26 cellular contexts compared by ENCODE assay signal in genomic region chr6:628772-629171, GRCh38. TPM values are rescaled to one million over a fixed set of nuclear protein-coding genes. Genes with fewer than 3 reads are reported as not detected.
A peak's percentile ranks its signal among the peaks of the same experiment; 100 is the strongest.
DNase-seq lines count a peak whose midpoint lies in the region; ATAC-seq and TF ChIP-seq lines count a peak whose summit lies in the region.
"Had no signal": no experiment of that assay in that cellular context is flagged by ENCODE, and none has a peak within 500 bp of the region (broad histone marks: within the 10 kb centered on the region; RNA-seq: fewer than 3 reads in every experiment).

No MANE protein-coding gene starts in this region.

- no peak for TF ChIP-seq CTCF in GM13977 (IDR thresholded peaks at IDR 0.05; ENCODE audit: extremely low read depth, insufficient read depth, missing control alignments)

- no peaks in the 10 kb centered on the region for H3K9me3 Mint-ChIP-seq in activated naive CD4-positive, alpha-beta T cell treated with anti-CD3 and anti-CD28 coated beads, Interleukin-2, amount 50 U/mL, for 24 hours
- no peaks in the 10 kb centered on the region for H3K9me3 Mint-ChIP-seq in naive thymus-derived CD4-positive, alpha-beta T cell
- H3K9me3 Mint-ChIP-seq: effector memory CD8-positive, alpha-beta T cell; GM23338 had no signal

- POLR2A ChIA-PET in naive thymus-derived CD4-positive, alpha-beta T cell (lab: Charles Lee) = no interaction called here

- H3K27ac Mint-ChIP-seq in activated naive CD4-positive, alpha-beta T cell treated with anti-CD3 and anti-CD28 coated beads, Interleukin-2, amount 50 U/mL, for 24 hours = peak overlapping the region; percentile 57
- H3K27ac Mint-ChIP-seq in T-helper 17 cell = peak overlapping the region; percentile 43
- H3K27ac Mint-ChIP-seq in naive thymus-derived CD4-positive, alpha-beta T cell = peak overlapping the region in 6 of 9 donors; percentile 2 to 61 (median 42)
- H3K27ac Mint-ChIP-seq: activated CD4-positive, alpha-beta T cell treated with anti-CD3 and anti-CD28 coated beads for 36 hours; GM23338; progenitor cell of endocrine pancreas had no signal

- no peak overlapping the region for H3K4me3 ChIP-seq in naive thymus-derived CD4-positive, alpha-beta T cell (ENCODE audit: low read length)
- H3K4me3 ChIP-seq: GM23338, mucosa of descending colon, sigmoid colon, vagina had no signal

- H3K27ac ChIP-seq in naive thymus-derived CD4-positive, alpha-beta T cell (ENCODE audit: low read depth, low read length) = no peak overlapping the region
- H3K27ac ChIP-seq: sigmoid colon, vagina had no signal

- no peaks in the 10 kb centered on the region for H3K27me3 ChIP-seq in naive thymus-derived CD4-positive, alpha-beta T cell (ENCODE audit: control insufficient read depth in 2 of 2, insufficient read depth in 2 of 2, low read length in 2 of 2)
- H3K27me3 ChIP-seq: sigmoid colon, vagina had no signal

- no peaks in the 10 kb centered on the region for H3K4me1 ChIP-seq in naive thymus-derived CD4-positive, alpha-beta T cell (ENCODE audit: control insufficient read depth in 2 of 2, insufficient read depth in 2 of 2, low read length in 2 of 2)
- H3K4me1 ChIP-seq: vagina had no signal

- ATAC-seq in T-helper 17 cell (no peak), GM21717 (IDR thresholded peaks at IDR 0.05; ENCODE audit: unreplicated experiment) (no peak)
- ATAC-seq in naive thymus-derived CD4-positive, alpha-beta T cell = no peak
- ATAC-seq: activated CD4-positive, alpha-beta T cell treated with anti-CD3 and anti-CD28 coated beads for 36 hours; effector memory CD8-positive, alpha-beta T cell; esophagus mucosa; GM23338; HepG2; left ventricle myocardium superior; mucosa of descending colon had no signal

- CTCF ChIA-PET in naive thymus-derived CD4-positive, alpha-beta T cell (lab: Charles Lee) = no interaction called here

- H3K27me3 Mint-ChIP-seq in activated naive CD4-positive, alpha-beta T cell treated with anti-CD3 and anti-CD28 coated beads, Interleukin-2, amount 50 U/mL, for 24 hours = no peaks in the 10 kb centered on the region
- no peaks in the 10 kb centered on the region for H3K27me3 Mint-ChIP-seq in T-helper 17 cell
- H3K27me3 Mint-ChIP-seq in naive thymus-derived CD4-positive, alpha-beta T cell = no peaks in the 10 kb centered on the region
- H3K27me3 Mint-ChIP-seq: activated CD4-positive, alpha-beta T cell treated with anti-CD3 and anti-CD28 coated beads for 36 hours; effector memory CD8-positive, alpha-beta T cell; progenitor cell of endocrine pancreas had no signal

- H3K9me3 ChIP-seq in T-helper 17 cell (ENCODE audit: control insufficient read depth, low read length, poor library complexity, severe bottlenecking) = no peaks in the 10 kb centered on the region
- H3K9me3 ChIP-seq in naive thymus-derived CD4-positive, alpha-beta T cell (ENCODE audit: control insufficient read depth in 2 of 3, low read length in 3 of 3) = no peaks in the 10 kb centered on the region
- H3K9me3 ChIP-seq: mucosa of descending colon, sigmoid colon, vagina had no signal

- H3K36me3 ChIP-seq in naive thymus-derived CD4-positive, alpha-beta T cell (ENCODE audit: control insufficient read depth in 2 of 3, insufficient read depth in 3 of 3, low read length in 3 of 3) = peaks cover 3 to 15% (median 5%) of the 10 kb centered on the region in 3 experiments
- H3K36me3 ChIP-seq: sigmoid colon had no signal

- peaks cover 16% of the 10 kb centered on the region for H3K4me1 Mint-ChIP-seq in activated naive CD4-positive, alpha-beta T cell treated with anti-CD3 and anti-CD28 coated beads, Interleukin-2, amount 50 U/mL, for 24 hours
- peaks cover 17% of the 10 kb centered on the region for H3K4me1 Mint-ChIP-seq in T-helper 17 cell
- H3K4me1 Mint-ChIP-seq in naive thymus-derived CD4-positive, alpha-beta T cell = peaks cover 5 to 20% (median 11%) of the 10 kb centered on the region in 7 donors

- no peak overlapping the region for H3K4me3 Mint-ChIP-seq in activated naive CD4-positive, alpha-beta T cell treated with anti-CD3 and anti-CD28 coated beads, Interleukin-2, amount 50 U/mL, for 24 hours
- H3K4me3 Mint-ChIP-seq in T-helper 17 cell = no peak overlapping the region
- no peak overlapping the region for H3K4me3 Mint-ChIP-seq in naive thymus-derived CD4-positive, alpha-beta T cell
- H3K4me3 Mint-ChIP-seq: activated CD4-positive, alpha-beta T cell treated with anti-CD3 and anti-CD28 coated beads for 36 hours; effector memory CD8-positive, alpha-beta T cell; GM23338 had no signal

- no peak for DNase-seq in activated naive CD4-positive, alpha-beta T cell treated with Interleukin-2 at 50 U/mL for 16 hours
- DNase-seq in GM13977 (ENCODE audit: low spot score) (peak; percentile 39), T-helper 17 cell (no peak), SW480 (ENCODE audit: low spot score) (no peak), glomerular visceral epithelial cell (ENCODE audit: extremely low spot score) (no peak)
- no peak for DNase-seq in naive thymus-derived CD4-positive, alpha-beta T cell
- DNase-seq: activated CD4-positive, alpha-beta T cell treated with anti-CD3 and anti-CD28 coated beads for 36 hours; activated CD8-positive, alpha-beta memory T cell treated with anti-CD3 and anti-CD28 coated beads, Interleukin-2, amount 50 U/mL, for 48 hours; C1 segment of cervical spinal cord; DMS 273 treated with DMSO at 0.1 percent for 48 hours; effector memory CD8-positive, alpha-beta T cell; foreskin melanocyte; hippocampal formation; left ventricle myocardium superior; mucosa of descending colon; NCI-H2081; NCI-H82; SHP77; sigmoid colon had no signal

- in situ Hi-C loops in GM13977 (cut with MboI; ENCODE audit: low pct_unique_long_range_greater_than_20kb, low sequenced_read_pairs, unreplicated experiment) = no loop called here

- H3K36me3 Mint-ChIP-seq in activated naive CD4-positive, alpha-beta T cell treated with anti-CD3 and anti-CD28 coated beads, Interleukin-2, amount 50 U/mL, for 24 hours = peaks cover 14% of the 10 kb centered on the region
- H3K36me3 Mint-ChIP-seq in T-helper 17 cell (ENCODE audit: low read depth) = peaks cover 2% of the 10 kb centered on the region
- H3K36me3 Mint-ChIP-seq in naive thymus-derived CD4-positive, alpha-beta T cell = peaks cover 3 to 42% (median 21%) of the 10 kb centered on the region in 5 donors

- intact Hi-C loops in naive thymus-derived CD4-positive, alpha-beta T cell (cut with micrococcal nuclease) = no loop called here

RNA-seq across cellular contexts. Expression of gene HUS1B, which starts 28.1 kb away (rescaled TPM):
- 1 to 10 TPM; 1.9 to 4.5 TPM for total RNA-seq in T-helper 17 cell
- total RNA-seq in naive thymus-derived CD4-positive, alpha-beta T cell = 1 to 10 TPM; 1.4 to 3.5 (median 2.4) TPM
- 1 to 10 TPM; 1.1 to 1.4 TPM for polyA plus RNA-seq in naive thymus-derived CD4-positive, alpha-beta T cell
- total RNA-seq: left ventricle myocardium superior had no signal
